14 cellular contexts compared by ENCODE assay signal in genomic region chr1:157966034-157966671, GRCh38. TPM values are rescaled to one million over a fixed set of nuclear protein-coding genes. Genes with fewer than 3 reads are reported as not detected.
DNase-seq lines count a peak whose midpoint lies in the region; ATAC-seq, FAIRE-seq and TF ChIP-seq lines count a peak whose summit lies in the region.
"Had no signal": no experiment of that assay in that cellular context is flagged by ENCODE, and none has a peak within 500 bp of the region (broad histone marks: within the 10 kb centered on the region; RNA-seq: fewer than 3 reads in every experiment).

No MANE protein-coding gene starts in this region.

- H3K9me3 Mint-ChIP-seq in activated T-cell treated with anti-CD3 and anti-CD28 coated beads, Interleukin-2, amount 50 U/mL, for 72 hours = no peaks in the 10 kb centered on the region
- H3K9me3 Mint-ChIP-seq: activated naive CD4-positive, alpha-beta T cell treated with anti-CD3 and anti-CD28 coated beads, Interleukin-2, amount 50 U/mL, for 72 hours had no signal

- H3K36me3 ChIP-seq in Peyer's patch = no peaks in the 10 kb centered on the region
- H3K36me3 ChIP-seq: right atrium auricular region, thyroid gland had no signal

- no peak for FAIRE-seq in D721Med (lab: Jason Lieb, UNC)
- FAIRE-seq: K562 had no signal

- H3K4me1 Mint-ChIP-seq in activated T-cell treated with anti-CD3 and anti-CD28 coated beads, Interleukin-2, amount 50 U/mL, for 72 hours (ENCODE audit: low read depth) = peaks cover 7% of the 10 kb centered on the region

- H3K9me3 ChIP-seq in Peyer's patch = no peaks in the 10 kb centered on the region
- H3K9me3 ChIP-seq: right atrium auricular region, thyroid gland had no signal

- H3K4me3 ChIP-seq in AG10803 (ENCODE audit: low read length) (no peak overlapping the region), Peyer's patch (no peak overlapping the region), fibroblast of the aortic adventitia (ENCODE audit: low read depth, low read length) (no peak overlapping the region)
- H3K4me3 ChIP-seq: K562, right atrium auricular region, thyroid gland had no signal

- H3K27me3 Mint-ChIP-seq in activated T-cell treated with anti-CD3 and anti-CD28 coated beads, Interleukin-2, amount 50 U/mL, for 72 hours (ENCODE audit: low read depth) = peaks cover 13% of the 10 kb centered on the region

- TF ChIP-seq CTCF in AG10803 (conservative IDR thresholded peaks at IDR 0.05; ENCODE audit: low read length) (no peak), Peyer's patch (IDR thresholded peaks at IDR 0.05) (no peak), fibroblast of the aortic adventitia (IDR thresholded peaks at IDR 0.05; ENCODE audit: insufficient read depth, low read length) (no peak), D721Med (IDR thresholded peaks at IDR 0.05; ENCODE audit: insufficient read depth, missing control alignments) (no peak)

- no peak overlapping the region for H3K4me3 Mint-ChIP-seq in activated T-cell treated with anti-CD3 and anti-CD28 coated beads, Interleukin-2, amount 50 U/mL, for 72 hours

- no peak overlapping the region for H3K27ac Mint-ChIP-seq in activated T-cell treated with anti-CD3 and anti-CD28 coated beads, Interleukin-2, amount 50 U/mL, for 72 hours
- H3K27ac Mint-ChIP-seq: activated naive CD4-positive, alpha-beta T cell treated with anti-CD3 and anti-CD28 coated beads, Interleukin-2, amount 50 U/mL, for 72 hours had no signal

- H3K27me3 ChIP-seq in Peyer's patch = no peaks in the 10 kb centered on the region
- H3K27me3 ChIP-seq: right atrium auricular region, thyroid gland had no signal

- TF ChIP-seq POLR2A in Peyer's patch (IDR thresholded peaks at IDR 0.05) = peak in 1 of 2 donors; percentile 59

- H3K27ac ChIP-seq in Peyer's patch = peak overlapping the region in 3 of 4 donors; percentile 54 to 82 (median 72)
- H3K27ac ChIP-seq: right atrium auricular region, thyroid gland had no signal

- peaks cover 0 to 36% (median 0%) of the 10 kb centered on the region in 4 donors for H3K4me1 ChIP-seq in Peyer's patch

- peak; percentile 81 for DNase-seq in AG10803 (ENCODE audit: low read depth)
- DNase-seq in Peyer's patch = peak in 2 of 3 donors; percentile 71 to 81
- peak; percentile 32 for DNase-seq in fibroblast of the aortic adventitia (ENCODE audit: low read depth)
- peak; percentile 49 for DNase-seq in non-pigmented ciliary epithelial cell (ENCODE audit: low read depth)
- no peak for DNase-seq in activated T-cell treated with anti-CD3 and anti-CD28 coated beads, Interleukin-2, amount 50 U/mL, for 72 hours
- no peak for DNase-seq in D721Med (ENCODE audit: insufficient read length, low spot score)
- DNase-seq in mesenteric fat pad (ENCODE audit: low spot score) = no peak
- DNase-seq: NCI-H2029 treated with DMSO at 0.1 percent for 48 hours, thyroid gland had no signal

- no peaks in the 10 kb centered on the region for H3K36me3 Mint-ChIP-seq in activated T-cell treated with anti-CD3 and anti-CD28 coated beads, Interleukin-2, amount 50 U/mL, for 72 hours (ENCODE audit: insufficient read depth in 2 of 2)
- H3K36me3 Mint-ChIP-seq: activated naive CD4-positive, alpha-beta T cell treated with anti-CD3 and anti-CD28 coated beads, Interleukin-2, amount 50 U/mL, for 72 hours had no signal

- ATAC-seq in activated T-cell treated with anti-CD3 and anti-CD28 coated beads, Interleukin-2, amount 50 U/mL, for 72 hours (replicated peaks in 1 of 2) = no peak
- ATAC-seq in HG02884 (IDR thresholded peaks at IDR 0.05; ENCODE audit: unreplicated experiment) = no peak
- ATAC-seq: activated naive CD4-positive, alpha-beta T cell treated with anti-CD3 and anti-CD28 coated beads, Interleukin-2, amount 50 U/mL, for 72 hours; K562 had no signal

RNA-seq across cellular contexts. Expression of gene KIRREL1, which starts 27.3 kb away (rescaled TPM):
- total RNA-seq in Peyer's patch (10 to 100 TPM in 3 of 4 donors, 1 to 10 TPM in 1; 2.8 to 29.7 (median 11.1) TPM), fibroblast of the aortic adventitia (ENCODE audit: low replicate concordance) (96.8 and 96.9 TPM in 2 replicates), mesenteric fat pad (99.8 TPM)
- total RNA-seq in activated T-cell treated with anti-CD3 and anti-CD28 coated beads, Interleukin-2, amount 50 U/mL, for 72 hours = not detected
- total RNA-seq: T-helper 2 cell treated with Interferon-gamma antibody and Interleukin-4, amounts not matched to agents 100 ng/mL and 5 ng/mL, for 36 hours had no signal

Comparison
In these comparisons a context has a peak if more than half of its experiments do, and no peak if none do; other contexts are left out.
1. DNase-seq: peak in AG10803 (single experiment), Peyer's patch (2 of 3), fibroblast of the aortic adventitia (single experiment) and non-pigmented ciliary epithelial cell (single experiment); none in activated T-cell treated with anti-CD3 and anti-CD28 coated beads, Interleukin-2, amount 50 U/mL, for 72 hours (0 of 2), D721Med (single experiment) and mesenteric fat pad (single experiment).